In genomic region chr11:8722809-8723208, GRCh38 we compare ENCODE assay signal across 18 cellular contexts. TPM values are rescaled to one million over a fixed set of nuclear protein-coding genes. Genes with fewer than 3 reads are reported as not detected.
A peak's percentile ranks its signal among the peaks of the same experiment; 100 is the strongest.
DNase-seq lines count a peak whose midpoint lies in the region; ATAC-seq, FAIRE-seq and TF ChIP-seq lines count a peak whose summit lies in the region.
"Had no signal": no experiment of that assay in that cellular context is flagged by ENCODE, and none has a peak within 500 bp of the region (broad histone marks: within the 10 kb centered on the region; RNA-seq: fewer than 3 reads in every experiment).

No MANE protein-coding gene starts in this region.

- no peak overlapping the region for H2BK5ac ChIP-seq in mesenchymal stem cell (ENCODE audit: low read depth, low read length, poor library complexity, severe bottlenecking)

- H2BK15ac ChIP-seq in mesenchymal stem cell (ENCODE audit: low read depth, poor library complexity, severe bottlenecking) = peak overlapping the region; percentile 34

- intact Hi-C loops in Caco-2 (cut with micrococcal nuclease; ENCODE audit: unreplicated experiment) = no loop called here
- intact Hi-C loops in K562 (cut with micrococcal nuclease) = no loop called here
- intact Hi-C loops in spleen (cut with DNase I; ENCODE audit: low total_unique reads) = no loop called here

- H2AK5ac ChIP-seq in mesenchymal stem cell (ENCODE audit: low read length, severe bottlenecking) = no peak overlapping the region

- POLR2A ChIA-PET in Caco-2 (lab: Charles Lee) (interaction anchor here (0.5 kb wide), 1 partner anchor 541 kb away, joined by 10 read pairs; no protein-coding TSS in a partner anchor), K562 (lab: Yijun Ruan, JAX) (no interaction called here)

- FAIRE-seq in K562 (lab: Jason Lieb, UNC) = no peak
- FAIRE-seq: D721Med had no signal

- no peak overlapping the region for H3K14ac ChIP-seq in mesenchymal stem cell (ENCODE audit: low read length in 2 of 2)

- H4K91ac ChIP-seq in mesenchymal stem cell (ENCODE audit: low read length) = peak overlapping the region; percentile 57

- H3K9me3 Mint-ChIP-seq in Caco-2 (ENCODE audit: unreplicated experiment) = no peaks in the 10 kb centered on the region
- H3K9me3 Mint-ChIP-seq: activated CD4-positive, alpha-beta memory T cell treated with anti-CD3 and anti-CD28 coated beads, Interleukin-2, amount 10 ng/mL, durations not matched to agents 7 days and 5 days; activated T-helper 1 cell treated with anti-CD3 and anti-CD28 coated beads, Interleukin-12 subunit alpha, Interleukin-12 subunit beta, Interleukin-2, Interleukin-4 antibody, amounts not matched to agents 30 ng/mL and 10 ng/mL and 1 ng/mL, durations not matched to agents 14 hours and 24 hours and 36 hours; stimulated activated naive CD8-positive, alpha-beta T cell treated with anti-CD3 and anti-CD28 coated beads, Interleukin-15, Interleukin-2, amounts not matched to agents 100 ng/mL and 50 ng/mL, for 24 hours had no signal

- H3K18ac ChIP-seq in mesenchymal stem cell (ENCODE audit: low read depth in 1 of 2, low read length in 2 of 2) = peak overlapping the region; percentile 6 to 93

- peak overlapping the region; percentile 29 to 65 for H3K4ac ChIP-seq in mesenchymal stem cell (ENCODE audit: low read depth in 1 of 2, low read length in 2 of 2)

- no peak for TF ChIP-seq RAD21 in K562 (CRISPR knock-in tag; conservative IDR thresholded peaks at IDR 0.05 in 1 of 2, IDR thresholded peaks at IDR 0.05 in 1 of 2)

- no peak overlapping the region for H3K23ac ChIP-seq in mesenchymal stem cell (ENCODE audit: low read length in 2 of 2)

- DNase-seq in Caco-2 (no peak), K562 (ENCODE audit: extremely low read depth in 1 of 4, low spot score in 3 of 4) (no peak), mesenchymal stem cell (no peak), spleen (no peak), inferior parietal cortex (ENCODE audit: extremely low spot score) (no peak), CD1c-positive myeloid dendritic cell (ENCODE audit: extremely low spot score) (no peak), NCI-H1048 (lab: John Stamatoyannopoulos, UW) (no peak), T-helper 9 cell (no peak)
- DNase-seq: activated CD4-positive, alpha-beta memory T cell treated with anti-CD3 and anti-CD28 coated beads, Interleukin-2, amount 10 ng/mL, durations not matched to agents 7 days and 5 days; adrenal gland; NCI-H1092 treated with DMSO at 0.1 percent for 48 hours; SIG-M5; T1000 had no signal

- 4% methylated on average over 2 of the region's 3 CpGs for WGBS in K562 (ENCODE audit: insufficient coverage, low coverage, missing lambda C conversion rate)
- WGBS in mesenchymal stem cell = 80% methylated on average over 3 of the region's 3 CpGs
- WGBS in spleen, 5 donors = 78 to 86% (median 80%) methylated on average over 3 of the region's 3 CpGs

- H3K27ac ChIP-seq in K562 (ENCODE audit: extremely low read depth, low read depth, low read length) (no peak overlapping the region), mesenchymal stem cell (ENCODE audit: low read length, poor library complexity, severe bottlenecking) (no peak overlapping the region), spleen (peak overlapping the region in 6 of 8 donors; percentile 1 to 83 (median 58))

- no peak overlapping the region for H3K4me2 ChIP-seq in K562 (ENCODE audit: insufficient read depth, low read length)
- H3K4me2 ChIP-seq in mesenchymal stem cell (ENCODE audit: low read length, poor library complexity, severe bottlenecking) = no peak overlapping the region

- BruUV-seq in Caco-2 (replicated peaks; lab: Mats Ljungman, UMichigan) = no TSS peak
- no TSS peak for BruUV-seq in K562 (replicated peaks; lab: Mats Ljungman, UMichigan)

- TF ChIP-seq CTCF in Caco-2 (IDR thresholded peaks at IDR 0.05; ENCODE audit: insufficient read depth in 1 of 2, low read depth in 1 of 2, low read length in 1 of 2, severe bottlenecking in 1 of 2, unreplicated experiment in 1 of 2) (no peak), K562 (IDR thresholded peaks at IDR 0.05 in 2 of 3, conservative IDR thresholded peaks at IDR 0.05 in 1 of 3; ENCODE audit: insufficient read depth in 2 of 3, low read depth in 1 of 3, low read length in 3 of 3) (no peak), spleen (IDR thresholded peaks at IDR 0.05 in 8 of 11, conservative IDR thresholded peaks at IDR 0.05 in 3 of 11) (no peak)

- H3K79me2 ChIP-seq in K562 (ENCODE audit: control insufficient read depth, insufficient read depth, low read length) = no peaks in the 10 kb centered on the region

- no peak for TF ChIP-seq POLR2A in K562 (conservative IDR thresholded peaks at IDR 0.05)
- TF ChIP-seq POLR2A in spleen (IDR thresholded peaks at IDR 0.05) = no peak

- peak overlapping the region; percentile 54 for H4K8ac ChIP-seq in mesenchymal stem cell (ENCODE audit: low read length)

- no peak overlapping the region for H3K4me3 Mint-ChIP-seq in Caco-2 (ENCODE audit: unreplicated experiment)
- H3K4me3 Mint-ChIP-seq: activated CD4-positive, alpha-beta memory T cell treated with anti-CD3 and anti-CD28 coated beads, Interleukin-2, amount 10 ng/mL, durations not matched to agents 7 days and 5 days; activated T-helper 1 cell treated with anti-CD3 and anti-CD28 coated beads, Interleukin-12 subunit alpha, Interleukin-12 subunit beta, Interleukin-2, Interleukin-4 antibody, amounts not matched to agents 30 ng/mL and 10 ng/mL and 1 ng/mL, durations not matched to agents 14 hours and 24 hours and 36 hours; stimulated activated naive CD8-positive, alpha-beta T cell treated with anti-CD3 and anti-CD28 coated beads, Interleukin-15, Interleukin-2, amounts not matched to agents 100 ng/mL and 50 ng/mL, for 24 hours had no signal

- peak overlapping the region; percentile 90 for H3K27ac Mint-ChIP-seq in Caco-2 (ENCODE audit: unreplicated experiment)
- H3K27ac Mint-ChIP-seq: activated CD4-positive, alpha-beta memory T cell treated with anti-CD3 and anti-CD28 coated beads, Interleukin-2, amount 10 ng/mL, durations not matched to agents 7 days and 5 days; activated T-helper 1 cell treated with anti-CD3 and anti-CD28 coated beads, Interleukin-12 subunit alpha, Interleukin-12 subunit beta, Interleukin-2, Interleukin-4 antibody, amounts not matched to agents 30 ng/mL and 10 ng/mL and 1 ng/mL, durations not matched to agents 14 hours and 24 hours and 36 hours; stimulated activated naive CD8-positive, alpha-beta T cell treated with anti-CD3 and anti-CD28 coated beads, Interleukin-15, Interleukin-2, amounts not matched to agents 100 ng/mL and 50 ng/mL, for 24 hours had no signal

- no peak overlapping the region for H3K4me3 ChIP-seq in Caco-2 (ENCODE audit: low read depth, low read length)
- H3K4me3 ChIP-seq in K562 = no peak overlapping the region
- no peak overlapping the region for H3K4me3 ChIP-seq in mesenchymal stem cell (ENCODE audit: insufficient read depth in 1 of 2, low read depth in 1 of 2, low read length in 2 of 2)
- no peak overlapping the region for H3K4me3 ChIP-seq in spleen
- H3K4me3 ChIP-seq: adrenal gland, coronary artery had no signal

- peak overlapping the region in 1 of 2 experiments; percentile 18; a peak in 1 of 4 replicates for H3K9ac ChIP-seq in K562 (ENCODE audit: insufficient read depth in 1 of 2, low read depth in 2 of 2, low read length in 2 of 2)
- peak overlapping the region; percentile 78 for H3K9ac ChIP-seq in mesenchymal stem cell (ENCODE audit: low read length)

- H3K27me3 Mint-ChIP-seq in Caco-2 (ENCODE audit: insufficient read depth, unreplicated experiment) = no peaks in the 10 kb centered on the region

- peaks cover 82% of the 10 kb centered on the region for H3K4me1 ChIP-seq in Caco-2
- H3K4me1 ChIP-seq in K562 (replicated peaks in 1 of 2; ENCODE audit: control insufficient read depth in 2 of 2, insufficient read depth in 2 of 2, low read length in 2 of 2) = peaks cover 0 to 5% of the 10 kb centered on the region in 2 experiments; a peak in 1 of 5 replicates
- H3K4me1 ChIP-seq in mesenchymal stem cell (ENCODE audit: control insufficient read depth, insufficient read depth, low read depth, low read length) = peaks cover 32% of the 10 kb centered on the region
- H3K4me1 ChIP-seq in spleen = peaks cover 12 to 71% (median 29%) of the 10 kb centered on the region in 6 donors

- no peaks in the 10 kb centered on the region for H3K9me3 ChIP-seq in Caco-2
- no peaks in the 10 kb centered on the region for H3K9me3 ChIP-seq in K562 (replicated peaks; ENCODE audit: control insufficient read depth, insufficient read depth, low read depth, low read length)
- H3K9me3 ChIP-seq in mesenchymal stem cell (ENCODE audit: control insufficient read depth, low read length) = no peaks in the 10 kb centered on the region
- no peaks in the 10 kb centered on the region for H3K9me3 ChIP-seq in spleen
- H3K9me3 ChIP-seq: adrenal gland had no signal

- H3K4me1 Mint-ChIP-seq in Caco-2 (ENCODE audit: low read depth, unreplicated experiment) = peaks cover 65% of the 10 kb centered on the region
- H3K4me1 Mint-ChIP-seq: activated CD4-positive, alpha-beta memory T cell treated with anti-CD3 and anti-CD28 coated beads, Interleukin-2, amount 10 ng/mL, durations not matched to agents 7 days and 5 days had no signal

- in situ Hi-C loops in K562 (cut with MboI) = no loop called here

- peaks cover 45% of the 10 kb centered on the region for H3K36me3 Mint-ChIP-seq in Caco-2 (ENCODE audit: insufficient read depth, unreplicated experiment)

- H3K79me1 ChIP-seq in mesenchymal stem cell (replicated peaks; ENCODE audit: low read length, poor library complexity, severe bottlenecking) = peaks cover 39% of the 10 kb centered on the region

- H3K9me1 ChIP-seq in K562 (ENCODE audit: control insufficient read depth, insufficient read depth, low read length) = peaks cover 3% of the 10 kb centered on the region

- TF ChIP-seq EP300 in K562 (IDR thresholded peaks at IDR 0.05; ENCODE audit: low read length) = no peak

- no peaks in the 10 kb centered on the region for H4K20me1 ChIP-seq in K562 (replicated peaks; ENCODE audit: control insufficient read depth, insufficient read depth, low read length)

- peak overlapping the region; percentile 69 for H2BK120ac ChIP-seq in mesenchymal stem cell (ENCODE audit: low read depth, low read length)

- H2AFZ ChIP-seq in K562 (ENCODE audit: low read depth, low read length) = no peak overlapping the region
- H2AFZ ChIP-seq in mesenchymal stem cell (ENCODE audit: low read depth, low read length) = no peak overlapping the region

- H3K27me3 ChIP-seq in Caco-2 (replicated peaks; ENCODE audit: control insufficient read depth, insufficient read depth, low read length) = no peaks in the 10 kb centered on the region
- H3K27me3 ChIP-seq in K562 (ENCODE audit: control insufficient read depth in 2 of 2, insufficient read depth in 2 of 2, low read length in 2 of 2) = peaks cover 18 to 74% of the 10 kb centered on the region in 2 experiments; a peak in 3 of 5 replicates
- H3K27me3 ChIP-seq in mesenchymal stem cell (ENCODE audit: control insufficient read depth in 1 of 2, insufficient read depth in 1 of 2, low read length in 2 of 2) = no peaks in the 10 kb centered on the region
- no peaks in the 10 kb centered on the region for H3K27me3 ChIP-seq in spleen (replicated peaks in 1 of 7)
- H3K27me3 ChIP-seq: adrenal gland had no signal

- H2BK12ac ChIP-seq in mesenchymal stem cell (ENCODE audit: low read length in 2 of 2) = peak overlapping the region; percentile 66 to 88

- CTCF ChIA-PET in Caco-2 (lab: Charles Lee) (no interaction called here), K562 (lab: Yijun Ruan, JAX; ENCODE audit: low intra/inter-chr PET ratio) (no interaction called here)

- H3K36me3 ChIP-seq in Caco-2 (ENCODE audit: control insufficient read depth, insufficient read depth, low read length) = no peaks in the 10 kb centered on the region
- no peaks in the 10 kb centered on the region for H3K36me3 ChIP-seq in K562 (ENCODE audit: control insufficient read depth, insufficient read depth, low read length)
- H3K36me3 ChIP-seq in mesenchymal stem cell (ENCODE audit: control insufficient read depth in 1 of 2, insufficient read depth in 2 of 2, low read depth in 1 of 2, low read length in 2 of 2) = peaks cover 29 to 41% of the 10 kb centered on the region in 2 experiments
- H3K36me3 ChIP-seq in spleen = peaks cover 0 to 21% (median 0%) of the 10 kb centered on the region in 6 donors

- no peak for ATAC-seq in K562
- ATAC-seq: left lobe of liver had no signal

RNA-seq across cellular contexts. Expression of gene RPL27A, which starts 40.2 kb away (rescaled TPM):
- total RNA-seq in Caco-2 (2022) (1,008 and 1,047 TPM in 2 replicates), K562 (2014; rRNA removed) (2,206 and 2,540 TPM in 2 replicates), K562 (2014; rRNA removed; fragmentation: Illumina TruSeq; extraction: Trizol) (2,267 and 2,674 TPM in 2 replicates), K562 (2015; rRNA removed; fragmentation: Illumina TruSeq; extraction: Trizol) (2,745 and 2,768 TPM in 2 replicates), K562 (2021) (1,153 and 1,212 TPM in 2 replicates), spleen (1,000 to 10,000 TPM in 4 of 7 donors, 100 to 1,000 TPM in 3; 845 to 1,581 (median 1,127) TPM)
- 560 and 600 TPM in 2 replicates for total RNA-seq in K562 (2011; cell fraction: chromatin; rRNA removed; ENCODE audit: low replicate concordance)
- total RNA-seq in K562 (2011; cell fraction: nucleolus; rRNA removed) = 526 and 569 TPM in 2 replicates
- 1,166 and 1,811 TPM in 2 replicates for total RNA-seq in K562 (2011; cell fraction: nucleoplasm; rRNA removed)
- polyA plus RNA-seq in K562 (2011; rRNA removed) (1,586 and 1,654 TPM in 2 replicates), K562 (2014; fragmentation: Illumina TruSeq; extraction: Trizol) (3,464 and 4,241 TPM in 2 replicates), K562 (2014; fragmentation: Nextera tagmentation; extraction: Ambion mirVana) (100 to 1,000 TPM; 790 to 918 TPM), K562 (2014; rRNA removed) (3,280 and 3,385 TPM in 2 replicates), spleen (1,000 to 10,000 TPM; 6,984 to 8,152 (median 7,296) TPM)
- polyA plus RNA-seq in K562 (2011; cell fraction: cytosol; rRNA removed) = 1,514 and 1,625 TPM in 2 replicates
- 535 and 616 TPM in 2 replicates for polyA plus RNA-seq in K562 (2011; cell fraction: nucleus; rRNA removed)
- 1,939 and 1,982 TPM in 2 replicates for polyA plus RNA-seq in K562 (2012)
- polyA minus RNA-seq in K562 (2011; rRNA and poly(A)+ RNA removed) = 710 and 903 TPM in 2 replicates
- 532 and 573 TPM in 2 replicates for polyA minus RNA-seq in K562 (2011; cell fraction: cytosol; rRNA and poly(A)+ RNA removed)
- polyA minus RNA-seq in K562 (2011; cell fraction: nucleus; rRNA and poly(A)+ RNA removed) = 291 and 482 TPM in 2 replicates
- polyA plus RNA-seq in mesenchymal stem cell (2013, experiment 1 of 2) = 1,998 TPM
- 1,912 TPM for polyA plus RNA-seq in mesenchymal stem cell (2013, experiment 2 of 2)

RNA-seq across cellular contexts. Expression of gene TRIM66, which starts 40.3 kb away (rescaled TPM):
- total RNA-seq in Caco-2 (2022) (18.4 and 21.1 TPM in 2 replicates), K562 (2014; rRNA removed) (1.9 and 4.6 TPM in 2 replicates), K562 (2014; rRNA removed; fragmentation: Illumina TruSeq; extraction: Trizol) (5.4 and 8.1 TPM in 2 replicates), K562 (2015; rRNA removed; fragmentation: Illumina TruSeq; extraction: Trizol) (4.1 and 4.9 TPM in 2 replicates), K562 (2021) (5.9 and 6.7 TPM in 2 replicates), spleen (10 to 100 TPM in 5 of 7 donors, 1 to 10 TPM in 2; 5.3 to 22.8 (median 12.6) TPM)
- total RNA-seq in K562 (2011; cell fraction: chromatin; rRNA removed; ENCODE audit: low replicate concordance) = 100 and 148 TPM in 2 replicates
- total RNA-seq in K562 (2011; cell fraction: nucleolus; rRNA removed) = 31.2 and 37.6 TPM in 2 replicates
- 33.7 and 43.8 TPM in 2 replicates for total RNA-seq in K562 (2011; cell fraction: nucleoplasm; rRNA removed)
- polyA plus RNA-seq in K562 (2011; rRNA removed) (7.3 and 9.0 TPM in 2 replicates), K562 (2014; fragmentation: Illumina TruSeq; extraction: Trizol) (4.5 and 4.9 TPM in 2 replicates), K562 (2014; fragmentation: Nextera tagmentation; extraction: Ambion mirVana) (1 to 10 TPM; 1.1 to 1.2 TPM), K562 (2014; rRNA removed) (5.1 and 6.7 TPM in 2 replicates), spleen (1 to 10 TPM in 2 of 3 donors, under 1 TPM in 1; 0.86 to 4.3 (median 2.3) TPM)
- 2.8 and 4.2 TPM in 2 replicates for polyA plus RNA-seq in K562 (2011; cell fraction: cytosol; rRNA removed)
- polyA plus RNA-seq in K562 (2011; cell fraction: nucleus; rRNA removed) = 26.4 and 34.2 TPM in 2 replicates
- 3.8 and 6.0 TPM in 2 replicates for polyA plus RNA-seq in K562 (2012)
- polyA minus RNA-seq in K562 (2011; rRNA and poly(A)+ RNA removed) = 25.1 and 26.9 TPM in 2 replicates
- polyA minus RNA-seq in K562 (2011; cell fraction: cytosol; rRNA and poly(A)+ RNA removed) = 3.0 TPM in 2 replicates
- 16.6 and 19.3 TPM in 2 replicates for polyA minus RNA-seq in K562 (2011; cell fraction: nucleus; rRNA and poly(A)+ RNA removed)
- polyA plus RNA-seq in mesenchymal stem cell (2013, experiment 1 of 2) = 1.8 TPM
- 1.9 TPM for polyA plus RNA-seq in mesenchymal stem cell (2013, experiment 2 of 2)

Comparison
In these comparisons a context has a peak if more than half of its experiments do, and no peak if none do; other contexts are left out.
1. H3K27ac ChIP-seq: peak in spleen (6 of 8); none in K562 (single experiment) and mesenchymal stem cell (single experiment).